Comparison of ENCODE assay signal across 31 cellular contexts in genomic region chr9:6771722-6772121, GRCh38.
"Had no signal": no experiment of that assay in that cellular context is flagged by ENCODE, and none has a peak within 500 bp of the region (broad histone marks: within the 10 kb centered on the region; RNA-seq: fewer than 3 reads in every experiment).

No MANE protein-coding gene starts in this region.

- DNase-seq: activated CD4-positive, alpha-beta memory T cell treated with anti-CD3 and anti-CD28 coated beads for 36 hours; activated CD4-positive, alpha-beta T cell treated with anti-CD3 and anti-CD28 coated beads for 48 hours; activated naive CD8-positive, alpha-beta T cell treated with anti-CD3 and anti-CD28 coated beads, Interleukin-2, amount 50 U/mL, for 24 hours; amygdala; caudate nucleus; cortex of kidney; effector memory CD8-positive, alpha-beta T cell; left cardiac atrium; mammary epithelial cell; naive B cell; nephron progenitor cell; ovary; stimulated activated CD4-positive, alpha-beta T cell treated with anti-CD3 and anti-CD28 coated beads, Interleukin-1b, Interleukin-23, amount 100 ng/mL, for 48 hours; stimulated activated CD4-positive, alpha-beta T cell treated with anti-CD3 and anti-CD28 coated beads, Interleukin-4, amount 100 ng/mL, for 4 hours; stimulated activated CD8-positive, alpha-beta memory T cell treated with anti-CD3 and anti-CD28 coated beads, Interleukin-4, amount 100 ng/mL, for 48 hours; stimulated activated naive CD8-positive, alpha-beta T cell treated with anti-CD3 and anti-CD28 coated beads, Interleukin-15, amount 100 ng/mL, for 72 hours; substantia nigra; T-cell; uterus had no signal

- ATAC-seq: activated naive CD8-positive, alpha-beta T cell treated with anti-CD3 and anti-CD28 coated beads, Interleukin-2, amount 50 U/mL, for 24 hours; effector memory CD8-positive, alpha-beta T cell; gastroesophageal sphincter; left cardiac atrium; stimulated activated memory B cell treated with anti-CD40 and anti-IgM and Interleukin-4, amounts not matched to agents 10 μg/mL and 1 μg/mL and 100 μg/mL, for 72 hours; stimulated activated naive CD8-positive, alpha-beta T cell treated with anti-CD3 and anti-CD28 coated beads, Interleukin-15, amount 100 ng/mL, for 72 hours; T-cell had no signal

- H3K4me1 ChIP-seq: prostate gland, uterus had no signal

- H3K9me3 ChIP-seq: gastroesophageal sphincter, neutrophil, ovary, prostate gland, uterus had no signal

- H3K27me3 Mint-ChIP-seq: activated CD4-positive, alpha-beta memory T cell treated with anti-CD3 and anti-CD28 coated beads for 36 hours; activated naive CD4-positive, alpha-beta T cell treated with anti-CD3 and anti-CD28 coated beads, Interleukin-2, amount 50 U/mL, for 24 hours; activated naive CD8-positive, alpha-beta T cell treated with anti-CD3 and anti-CD28 coated beads, Interleukin-2, amount 50 U/mL, for 24 hours; effector memory CD8-positive, alpha-beta T cell; naive B cell; stimulated activated memory B cell treated with anti-CD40 and anti-IgM and Interleukin-4, amounts not matched to agents 10 μg/mL and 1 μg/mL and 100 μg/mL, for 72 hours; stimulated activated naive CD8-positive, alpha-beta T cell treated with anti-CD3 and anti-CD28 coated beads, Interleukin-15, amount 100 ng/mL, for 72 hours; T-cell; type B pancreatic cell had no signal

- H3K27me3 ChIP-seq: gastroesophageal sphincter, hepatocyte, neutrophil, ovary, uterus had no signal

- H3K27ac Mint-ChIP-seq: activated CD4-positive, alpha-beta memory T cell treated with anti-CD3 and anti-CD28 coated beads for 36 hours; activated naive CD4-positive, alpha-beta T cell treated with anti-CD3 and anti-CD28 coated beads, Interleukin-2, amount 50 U/mL, for 24 hours; activated naive CD8-positive, alpha-beta T cell treated with anti-CD3 and anti-CD28 coated beads, Interleukin-2, amount 50 U/mL, for 24 hours; activated T-helper 2 cell treated with anti-CD3 and anti-CD28 coated beads, Interferon-gamma antibody, Interleukin-2, Interleukin-4, amounts not matched to agents 10 μg/mL and 5 μg/mL and 100 μg/mL, durations not matched to agents 14 hours and 24 hours and 36 hours; effector memory CD8-positive, alpha-beta T cell; mesothelial cell of epicardium; nephron progenitor cell; stimulated activated memory B cell treated with anti-CD40 and anti-IgM and Interleukin-4, amounts not matched to agents 10 μg/mL and 1 μg/mL and 100 μg/mL, for 72 hours; stimulated activated naive CD8-positive, alpha-beta T cell treated with anti-CD3 and anti-CD28 coated beads, Interleukin-15, amount 100 ng/mL, for 72 hours; T-cell; type B pancreatic cell had no signal

- H3K4me3 ChIP-seq: gastroesophageal sphincter, hepatocyte, ovary, prostate gland, smooth muscle cell, uterus had no signal

- H3K4me3 Mint-ChIP-seq: activated CD4-positive, alpha-beta memory T cell treated with anti-CD3 and anti-CD28 coated beads for 36 hours; activated naive CD4-positive, alpha-beta T cell treated with anti-CD3 and anti-CD28 coated beads, Interleukin-2, amount 50 U/mL, for 24 hours; activated naive CD8-positive, alpha-beta T cell treated with anti-CD3 and anti-CD28 coated beads, Interleukin-2, amount 50 U/mL, for 24 hours; effector memory CD8-positive, alpha-beta T cell; mesothelial cell of epicardium; nephron progenitor cell; stimulated activated memory B cell treated with anti-CD40 and anti-IgM and Interleukin-4, amounts not matched to agents 10 μg/mL and 1 μg/mL and 100 μg/mL, for 72 hours; stimulated activated naive CD8-positive, alpha-beta T cell treated with anti-CD3 and anti-CD28 coated beads, Interleukin-15, amount 100 ng/mL, for 72 hours; T-cell; type B pancreatic cell had no signal

- FAIRE-seq: endothelial cell of umbilical vein, keratinocyte had no signal

- H3K9me3 Mint-ChIP-seq: activated CD4-positive, alpha-beta memory T cell treated with anti-CD3 and anti-CD28 coated beads for 36 hours; activated naive CD4-positive, alpha-beta T cell treated with anti-CD3 and anti-CD28 coated beads, Interleukin-2, amount 50 U/mL, for 24 hours; activated naive CD8-positive, alpha-beta T cell treated with anti-CD3 and anti-CD28 coated beads, Interleukin-2, amount 50 U/mL, for 24 hours; activated T-helper 2 cell treated with anti-CD3 and anti-CD28 coated beads, Interferon-gamma antibody, Interleukin-2, Interleukin-4, amounts not matched to agents 10 μg/mL and 5 μg/mL and 100 μg/mL, durations not matched to agents 14 hours and 24 hours and 36 hours; effector memory CD8-positive, alpha-beta T cell; mesothelial cell of epicardium; naive B cell; nephron progenitor cell; stimulated activated memory B cell treated with anti-CD40 and anti-IgM and Interleukin-4, amounts not matched to agents 10 μg/mL and 1 μg/mL and 100 μg/mL, for 72 hours; stimulated activated naive CD8-positive, alpha-beta T cell treated with anti-CD3 and anti-CD28 coated beads, Interleukin-15, amount 100 ng/mL, for 72 hours; T-cell; type B pancreatic cell had no signal

- H3K36me3 ChIP-seq: gastroesophageal sphincter, neutrophil, ovary, prostate gland, uterus had no signal

- H3K36me3 Mint-ChIP-seq: type B pancreatic cell had no signal

- H3K27ac ChIP-seq: gastroesophageal sphincter, hepatocyte, neutrophil, ovary, prostate gland, uterus had no signal
